Comparison of ENCODE assay signal across 1 cellular context in genomic region chr7:149717481-149717880, GRCh38.
TF ChIP-seq lines count a peak whose summit lies in the region.

No MANE protein-coding gene starts in this region.

TF ChIP-seq in WTC11, 78 proteins besides CTCF, POLR2A, EP300 and RAD21:
- TF ChIP-seq AFF4 (CRISPR knock-in tag; IDR thresholded peaks at IDR 0.05; ENCODE audit: borderline replicate concordance) (no peak), RORB (CRISPR knock-in tag; IDR thresholded peaks at IDR 0.05) (no peak), MYBL2 (CRISPR knock-in tag; IDR thresholded peaks at IDR 0.05) (no peak), NFATC4 (CRISPR knock-in tag; IDR thresholded peaks at IDR 0.05) (no peak), ZSCAN18 (CRISPR knock-in tag; IDR thresholded peaks at IDR 0.05) (no peak), ZNF396 (CRISPR knock-in tag; IDR thresholded peaks at IDR 0.05; ENCODE audit: borderline replicate concordance) (no peak), CREM (CRISPR knock-in tag; IDR thresholded peaks at IDR 0.05) (no peak), EMX1 (CRISPR knock-in tag; IDR thresholded peaks at IDR 0.05) (no peak), HMGA2 (CRISPR knock-in tag; IDR thresholded peaks at IDR 0.05) (no peak), ZNF281 (CRISPR knock-in tag; IDR thresholded peaks at IDR 0.05) (no peak), ERG (CRISPR knock-in tag; IDR thresholded peaks at IDR 0.05) (no peak), PRRX2 (CRISPR knock-in tag; IDR thresholded peaks at IDR 0.05) (no peak), NR2C2 (CRISPR knock-in tag; IDR thresholded peaks at IDR 0.05) (no peak), MXD4 (CRISPR knock-in tag; IDR thresholded peaks at IDR 0.05; ENCODE audit: borderline replicate concordance) (no peak)
